ENCODE assay signal across 15 cellular contexts in the genomic region with DNA sequence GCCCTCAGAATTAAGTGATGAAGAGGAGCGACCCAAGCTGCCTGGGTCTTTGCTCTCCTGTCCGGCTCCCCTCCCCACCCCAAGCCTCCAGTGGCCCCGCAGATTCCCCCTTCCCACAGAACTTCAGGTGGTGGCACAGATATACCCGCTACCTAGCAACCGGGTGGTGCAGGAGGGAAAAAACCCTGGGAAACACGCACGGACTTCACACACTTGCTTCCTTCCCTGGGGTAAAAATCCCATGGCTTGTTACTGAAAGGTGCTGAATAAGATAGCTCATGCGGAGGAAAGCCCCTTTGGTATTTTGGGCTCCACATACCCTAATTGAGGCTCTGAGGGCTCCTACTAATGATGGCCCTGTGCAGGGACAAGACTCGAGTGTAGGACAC. TPM values are rescaled to one million over a fixed set of nuclear protein-coding genes. Genes with fewer than 3 reads are reported as not detected.
A peak's percentile ranks its signal among the peaks of the same experiment; 100 is the strongest.
DNase-seq lines count a peak whose midpoint lies in the region; TF ChIP-seq lines count a peak whose summit lies in the region.
"Had no signal": no experiment of that assay in that cellular context is flagged by ENCODE, and none has a peak within 500 bp of the region (broad histone marks: within the 10 kb centered on the region; RNA-seq: fewer than 3 reads in every experiment).

No MANE protein-coding gene starts in this region.

- H3K4me1 ChIP-seq in ES-I3 (ENCODE audit: insufficient read depth, low read length) (no peaks in the 10 kb centered on the region; the same call in 1 of the 2 replicates), esophagus squamous epithelium (peaks cover 11 to 38% (median 20%) of the 10 kb centered on the region in 3 donors), neural progenitor cell (peaks cover 35% of the 10 kb centered on the region), GM23248 (ENCODE audit: insufficient read depth) (no peaks in the 10 kb centered on the region)

- no peaks in the 10 kb centered on the region for H3K36me3 Mint-ChIP-seq in neural progenitor cell

- H3K9ac ChIP-seq in ES-I3 (ENCODE audit: low read depth, low read length), result peak overlapping the region; percentile 60; the same call in 1 of the 2 replicates
- H3K9ac ChIP-seq in neural progenitor cell, result no peak overlapping the region
- H3K9ac ChIP-seq in GM23248, result no peak overlapping the region

- DNase-seq in Jurkat, Clone E6-1 (ENCODE audit: low read depth, low spot score), result no peak
- DNase-seq in esophagus squamous epithelium (lab: John Stamatoyannopoulos, UW), result no peak
- peak; percentile 54 for DNase-seq in neural progenitor cell (ENCODE audit: low spot score)
- DNase-seq in COLO668 (lab: John Stamatoyannopoulos, UW; ENCODE audit: unreplicated experiment), result no peak
- no peak for DNase-seq in putamen (ENCODE audit: low spot score)
- no peak for DNase-seq in GM23248
- DNase-seq in RKO (ENCODE audit: low spot score), result no peak
- DNase-seq: activated CD4-positive, alpha-beta T cell treated with anti-CD3 and anti-CD28 coated beads, Interleukin-2, amount 50 U/mL, for 48 hours; activated T-cell treated with anti-CD3 and anti-CD28 coated beads, Interleukin-2, amount 50 U/mL, for 72 hours; mucosa of descending colon; stimulated activated CD4-positive, alpha-beta T cell treated with anti-CD3 and anti-CD28 coated beads, Interleukin-12 subunit alpha, Interleukin-12 subunit beta, amount 100 ng/mL, for 4 hours had no signal

- peaks cover 53% of the 10 kb centered on the region for H3K4me1 Mint-ChIP-seq in neural progenitor cell

- H3K4me2 ChIP-seq in neural progenitor cell (peak overlapping the region; percentile 100), GM23248 (ENCODE audit: unreplicated experiment) (no peak overlapping the region)

- H3K9me2 ChIP-seq in GM23248 (ENCODE audit: insufficient read depth), result no peaks in the 10 kb centered on the region

- H2AFZ ChIP-seq in neural progenitor cell (replicated peaks) (peak overlapping the region; percentile 87), GM23248 (no peak overlapping the region)

- H3F3A ChIP-seq in neural progenitor cell (ENCODE audit: low read depth), result peaks cover 13% of the 10 kb centered on the region
- H3F3A ChIP-seq in GM23248 (ENCODE audit: insufficient read depth), result no peaks in the 10 kb centered on the region

- H3K9me3 ChIP-seq in ES-I3 (ENCODE audit: control insufficient read depth, insufficient read depth, low read length) (peaks cover 4% of the 10 kb centered on the region; the same call in 1 of the 2 replicates), esophagus squamous epithelium (peaks cover 0 to 1% (median 0%) of the 10 kb centered on the region in 3 donors), neural progenitor cell (ENCODE audit: low read depth) (no peaks in the 10 kb centered on the region), GM23248 (ENCODE audit: low read depth) (no peaks in the 10 kb centered on the region)

- peak overlapping the region; percentile 35 for H3K4me3 ChIP-seq in Jurkat, Clone E6-1 (ENCODE audit: low read length)
- H3K4me3 ChIP-seq in esophagus squamous epithelium (peak overlapping the region; percentile 7 to 61 (median 30)), neural progenitor cell (peak overlapping the region; percentile 71), GM23248 (no peak overlapping the region)
- H3K4me3 ChIP-seq: mucosa of descending colon had no signal

- no peak for TF ChIP-seq POLR2A in esophagus squamous epithelium (IDR thresholded peaks at IDR 0.05)

- H3K27ac ChIP-seq in esophagus squamous epithelium (no peak overlapping the region), neural progenitor cell (no peak overlapping the region), GM23248 (no peak overlapping the region)
- H3K27ac ChIP-seq: gastroesophageal sphincter, SK-N-MC had no signal

- peak overlapping the region; percentile 96 for H3K4me3 Mint-ChIP-seq in neural progenitor cell

- intact Hi-C loops in esophagus squamous epithelium (cut with DNase I), result no loop called here

- TF ChIP-seq CTCF in esophagus squamous epithelium (IDR thresholded peaks at IDR 0.05), result no peak
- TF ChIP-seq CTCF in neural progenitor cell (IDR thresholded peaks at IDR 0.05), result no peak

- H3K27me3 ChIP-seq in esophagus squamous epithelium, result peaks cover 0 to 68% (median 2%) of the 10 kb centered on the region in 4 donors
- peaks cover 67% of the 10 kb centered on the region for H3K27me3 ChIP-seq in neural progenitor cell
- no peaks in the 10 kb centered on the region; the same call in 1 of the 2 replicates for H3K27me3 ChIP-seq in GM23248 (replicated peaks; ENCODE audit: insufficient read depth)

- no peak overlapping the region for H3K27ac Mint-ChIP-seq in neural progenitor cell
- H3K27ac Mint-ChIP-seq: activated T-cell treated with anti-CD3 and anti-CD28 coated beads, Interleukin-2, amount 50 U/mL, for 72 hours; stimulated activated naive CD8-positive, alpha-beta T cell treated with anti-CD3 and anti-CD28 coated beads, Interleukin-15, Interleukin-2, amounts not matched to agents 100 ng/mL and 50 ng/mL, for 24 hours had no signal

- no peaks in the 10 kb centered on the region for H3K79me2 ChIP-seq in neural progenitor cell (ENCODE audit: low read depth)
- no peaks in the 10 kb centered on the region for H3K79me2 ChIP-seq in GM23248 (ENCODE audit: insufficient read depth)

- H3K36me3 ChIP-seq in ES-I3 (ENCODE audit: insufficient read depth, low read length) (no peaks in the 10 kb centered on the region), esophagus squamous epithelium (no peaks in the 10 kb centered on the region), neural progenitor cell (no peaks in the 10 kb centered on the region), GM23248 (ENCODE audit: low read depth) (no peaks in the 10 kb centered on the region)
- H3K36me3 ChIP-seq: gastroesophageal sphincter had no signal

- WGBS in esophagus squamous epithelium, 2 donors, result 18 to 24% methylated on average over 4 to 8 of the region's 9 CpGs
- 50 to 51% methylated on average over 9 of the region's 9 CpGs for WGBS in GM23248 (ENCODE audit: low coverage in 1 of 2, low lambda C conversion rate in 2 of 2, missing lambda C conversion rate in 2 of 2), 2 experiments

- H3K27me3 Mint-ChIP-seq in neural progenitor cell (ENCODE audit: insufficient read depth, low read depth), result peaks cover 22% of the 10 kb centered on the region

- no peaks in the 10 kb centered on the region for H3K9me3 Mint-ChIP-seq in neural progenitor cell

- in situ Hi-C loops in GM23248 (cut with MboI), result no loop called here

- H4K20me1 ChIP-seq in neural progenitor cell (ENCODE audit: low read depth) (peaks cover 5% of the 10 kb centered on the region), GM23248 (ENCODE audit: insufficient read depth) (no peaks in the 10 kb centered on the region)

RNA-seq across cellular contexts. Expression of a gene that starts 0.8 kb away (rescaled TPM):
- polyA plus RNA-seq in Jurkat, Clone E6-1 (2012; ENCODE audit: insufficient read depth, insufficient read length), result not detected
- total RNA-seq in esophagus squamous epithelium (under 1 TPM; 0.08 to 0.76 (median 0.46) TPM), neural progenitor cell (ENCODE audit: low replicate concordance) (0.84 and 0.99 TPM in 2 replicates)
- not detected in 2 replicates for total RNA-seq in GM23248 (2014; rRNA removed; shearing (Covaris generic))
- not detected in 2 replicates for polyA plus RNA-seq in GM23248 (2016; fragmentation: Nextera tagmentation; extraction: Ambion mirVana)
